31 cellular contexts compared by ENCODE assay signal in the genomic region with DNA sequence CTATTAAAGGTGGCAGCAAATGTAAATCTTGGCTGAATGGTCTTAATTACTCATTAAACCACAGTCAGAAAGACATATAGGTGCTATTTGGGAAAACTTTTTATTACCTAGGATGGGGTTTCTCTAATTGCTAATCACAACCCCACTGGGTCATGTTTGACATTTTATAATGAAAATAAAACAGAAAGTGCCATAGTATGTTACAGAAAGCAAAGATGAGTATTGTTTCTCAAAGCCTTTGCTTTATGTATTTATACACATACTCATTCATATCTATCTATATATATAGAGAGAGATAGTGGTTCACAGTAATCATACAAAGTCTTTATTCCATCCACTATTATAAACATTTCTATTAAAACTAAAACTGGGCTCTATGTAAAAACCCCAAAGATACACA.
"Had no signal": no experiment of that assay in that cellular context is flagged by ENCODE, and none has a peak within 500 bp of the region (broad histone marks: within the 10 kb centered on the region; RNA-seq: fewer than 3 reads in every experiment).

No MANE protein-coding gene starts in this region.

- H3K4me3 Mint-ChIP-seq: natural killer cell; nephron; neural progenitor cell; stimulated activated memory B cell treated with anti-CD40 and anti-IgM and Interleukin-4, amounts not matched to agents 10 μg/mL and 1 μg/mL and 100 μg/mL, for 72 hours; stimulated activated naive CD8-positive, alpha-beta T cell treated with anti-CD3 and anti-CD28 coated beads, Interleukin-15, amount 100 ng/mL, for 72 hours; type B pancreatic cell had no signal

- H3K36me3 ChIP-seq: ovary, uterus had no signal

- H3K9me3 ChIP-seq: ovary, psoas muscle, right lobe of liver, sigmoid colon, suprapubic skin, testis, tibial artery, transverse colon, upper lobe of right lung had no signal

- H3K27ac Mint-ChIP-seq: nephron; neural progenitor cell; progenitor cell of endocrine pancreas; stimulated activated memory B cell treated with anti-CD40 and anti-IgM and Interleukin-4, amounts not matched to agents 10 μg/mL and 1 μg/mL and 100 μg/mL, for 72 hours; stimulated activated naive CD8-positive, alpha-beta T cell treated with anti-CD3 and anti-CD28 coated beads, Interleukin-15, amount 100 ng/mL, for 72 hours; type B pancreatic cell had no signal

- H3K27me3 ChIP-seq: neural progenitor cell, ovary, right lobe of liver, sigmoid colon, spleen, suprapubic skin, testis, tibial artery, transverse colon, upper lobe of right lung, uterus had no signal

- H3K9me3 Mint-ChIP-seq: natural killer cell had no signal

- H3K4me1 Mint-ChIP-seq: nephron, neural progenitor cell had no signal

- H3K27ac ChIP-seq: neural progenitor cell, ovary, parathyroid adenoma, psoas muscle, right lobe of liver, sigmoid colon, spleen, suprapubic skin, testis, tibial artery, transverse colon, upper lobe of right lung, uterus had no signal

- ATAC-seq: natural killer cell; psoas muscle; right cardiac atrium; right lobe of liver; stimulated activated memory B cell treated with anti-CD40 and anti-IgM and Interleukin-4, amounts not matched to agents 10 μg/mL and 1 μg/mL and 100 μg/mL, for 72 hours; stimulated activated naive CD8-positive, alpha-beta T cell treated with anti-CD3 and anti-CD28 coated beads, Interleukin-15, amount 100 ng/mL, for 72 hours; stimulated activated naive CD8-positive, alpha-beta T cell treated with anti-CD3 and anti-CD28 coated beads, Interleukin-15, Interleukin-2, amounts not matched to agents 100 U/mL and 50 U/mL, for 24 hours; upper lobe of right lung had no signal

- DNase-seq: natural killer cell; occipital lobe; ovary; posterior cingulate gyrus; psoas muscle; right cardiac atrium; right lobe of liver; sigmoid colon; spleen; stimulated activated CD4-positive, alpha-beta T cell treated with anti-CD3 and anti-CD28 coated beads, Interleukin-12 subunit alpha, Interleukin-12 subunit beta, amount 100 ng/mL, for 4 hours; stimulated activated CD4-positive, alpha-beta T cell treated with anti-CD3 and anti-CD28 coated beads, Interleukin-1b, Interleukin-23, amount 100 ng/mL, for 48 hours; stimulated activated CD4-positive, alpha-beta T cell treated with anti-CD3 and anti-CD28 coated beads, Interleukin-4, amount 100 ng/mL, for 1 hour; stimulated activated CD4-positive, alpha-beta T cell treated with anti-CD3 and anti-CD28 coated beads, Interleukin-4, amount 100 ng/mL, for 4 hours; stimulated activated CD8-positive, alpha-beta memory T cell treated with anti-CD3 and anti-CD28 coated beads, Interleukin-4, amount 100 ng/mL, for 48 hours; stimulated activated naive CD4-positive, alpha-beta T cell; stimulated activated naive CD8-positive, alpha-beta T cell treated with anti-CD3 and anti-CD28 coated beads, Interleukin-15, amount 100 ng/mL, for 72 hours; stimulated activated naive CD8-positive, alpha-beta T cell treated with anti-CD3 and anti-CD28 coated beads, Interleukin-15, Interleukin-2, amounts not matched to agents 100 U/mL and 50 U/mL, for 24 hours; substantia nigra; testis; tibial artery; transverse colon; upper lobe of right lung; uterus had no signal

- H3K27me3 Mint-ChIP-seq: progenitor cell of endocrine pancreas; stimulated activated memory B cell treated with anti-CD40 and anti-IgM and Interleukin-4, amounts not matched to agents 10 μg/mL and 1 μg/mL and 100 μg/mL, for 72 hours; stimulated activated naive CD8-positive, alpha-beta T cell treated with anti-CD3 and anti-CD28 coated beads, Interleukin-15, amount 100 ng/mL, for 72 hours; type B pancreatic cell had no signal

- H3K4me3 ChIP-seq: neural progenitor cell, ovary, psoas muscle, right lobe of liver, sigmoid colon, smooth muscle cell, spleen, suprapubic skin, testis, tibial artery, transverse colon, upper lobe of right lung, uterus had no signal

- H3K4me1 ChIP-seq: neural progenitor cell, parathyroid adenoma, right lobe of liver, testis, upper lobe of right lung, uterus had no signal
